8 cellular contexts compared by ENCODE assay signal in genomic region chr4:47485047-47485692, GRCh38. TPM values are rescaled to one million over a fixed set of nuclear protein-coding genes. Genes with fewer than 3 reads are reported as not detected.
DNase-seq lines count a peak whose midpoint lies in the region; ATAC-seq and TF ChIP-seq lines count a peak whose summit lies in the region.

ATP10D (plus strand) TSS chr4:47485275; CDS start chr4:47512541, 27,266 bp downstream.

- peak; percentile 64 for DNase-seq in GM12864 (ENCODE audit: low read depth)
- DNase-seq in NCI-H1092 (lab: John Stamatoyannopoulos, UW) = peak; percentile 71
- peak; percentile 76 to 92 for DNase-seq in SW 1271 (lab: John Stamatoyannopoulos, UW)
- peak; percentile 95 to 96 for DNase-seq in cardiac muscle cell (ENCODE audit: low read depth in 1 of 2, low spot score in 1 of 2)
- DNase-seq in tibial artery = peak; percentile 95 to 97

- H3K27ac ChIP-seq in adipose tissue (ENCODE audit: low read depth, low read length) (peak within 1 kb of the TSS; percentile 93), cardiac muscle cell (peak within 1 kb of the TSS; percentile 68), parathyroid adenoma (peak within 1 kb of the TSS; percentile 85), tibial artery (peak within 1 kb of the TSS; percentile 82 to 91)

- H3K4me1 ChIP-seq in cardiac muscle cell (ENCODE audit: low read depth) = no peaks in the 10 kb centered on the region
- H3K4me1 ChIP-seq in parathyroid adenoma = no peaks in the 10 kb centered on the region
- peaks cover 0 to 22% (median 4%) of the 10 kb centered on the region in 4 donors for H3K4me1 ChIP-seq in tibial artery

- H2AFZ ChIP-seq in parathyroid adenoma = peak within 1 kb of the TSS; percentile 75

- H3K27me3 ChIP-seq in cardiac muscle cell (no peaks in the 10 kb centered on the region), parathyroid adenoma (ENCODE audit: control insufficient read depth, insufficient read depth, low read length) (no peaks in the 10 kb centered on the region), tibial artery (no peaks in the 10 kb centered on the region)

- H3K4me2 ChIP-seq in parathyroid adenoma (ENCODE audit: low read length) = peak within 1 kb of the TSS; percentile 77

- intact Hi-C loops in tibial artery (cut with DNase I; ENCODE audit: low total_unique reads) = no loop called here

- peak; percentile 23 for TF ChIP-seq CTCF in GM12864 (IDR thresholded peaks at IDR 0.05; ENCODE audit: low read depth, low read length, missing control alignments)
- peak; percentile 18 for TF ChIP-seq CTCF in cardiac muscle cell (IDR thresholded peaks at IDR 0.05; ENCODE audit: low read depth, low read length)
- TF ChIP-seq CTCF in parathyroid adenoma (IDR thresholded peaks at IDR 0.05) = no peak
- peak; percentile 28 to 33 for TF ChIP-seq CTCF in tibial artery (IDR thresholded peaks at IDR 0.05)

- H3K9me3 ChIP-seq in cardiac muscle cell (ENCODE audit: low read depth) (no peaks in the 10 kb centered on the region), parathyroid adenoma (ENCODE audit: control insufficient read depth, low read length) (no peaks in the 10 kb centered on the region), tibial artery (no peaks in the 10 kb centered on the region)

- H3K9ac ChIP-seq in parathyroid adenoma = no peak within 1 kb of the TSS

- H3K36me3 ChIP-seq in cardiac muscle cell (no peaks in the 10 kb centered on the region), parathyroid adenoma (ENCODE audit: control insufficient read depth, insufficient read depth, low read length) (no peaks in the 10 kb centered on the region), tibial artery (no peaks in the 10 kb centered on the region)

- H3K4me3 ChIP-seq in GM12864 (ENCODE audit: low read depth, low read length) (peak within 1 kb of the TSS; percentile 76), cardiac muscle cell (peak within 1 kb of the TSS; percentile 48), parathyroid adenoma (ENCODE audit: low read depth, low read length) (peak within 1 kb of the TSS; percentile 74), tibial artery (peak within 1 kb of the TSS; percentile 63 to 65)

- ATAC-seq in HG02610 (IDR thresholded peaks at IDR 0.05; ENCODE audit: unreplicated experiment) = peak; percentile 92

- peaks cover 2% of the 10 kb centered on the region for H3K79me2 ChIP-seq in parathyroid adenoma

- 0 to 1% (median 0%) methylated on average over 33 to 34 of the region's 34 CpGs for WGBS in adipose tissue, 3 donors

RNA-seq across cellular contexts. Expression of gene ATP10D, which starts in this region (rescaled TPM):
- polyA plus RNA-seq in adipose tissue (1 to 10 TPM; 3.3 to 3.4 (median 3.4) TPM), cardiac muscle cell (5.5 and 7.9 TPM in 2 replicates)
- 6.3 and 7.7 TPM in 2 replicates for total RNA-seq in cardiac muscle cell

Comparison
In these comparisons a context has a peak if more than half of its experiments do, and no peak if none do; other contexts are left out.
1. Peak in every context shown above with its lines: DNase-seq, ATAC-seq, H3K4me3 ChIP-seq and H3K27ac ChIP-seq.